17 cellular contexts compared by ENCODE assay signal in genomic region chr12:82097438-82097837, GRCh38.
DNase-seq lines count a peak whose midpoint lies in the region; ATAC-seq and TF ChIP-seq lines count a peak whose summit lies in the region.
"Had no signal": no experiment of that assay in that cellular context is flagged by ENCODE, and none has a peak within 500 bp of the region (broad histone marks: within the 10 kb centered on the region; RNA-seq: fewer than 3 reads in every experiment).

No MANE protein-coding gene starts in this region.

- H3K18ac ChIP-seq in H9 (ENCODE audit: insufficient read length, low read depth, low read length): no peak overlapping the region

- H3K9me3 Mint-ChIP-seq in H9: no peaks in the 10 kb centered on the region; a peak in 1 of 5 replicates
- H3K9me3 Mint-ChIP-seq in endodermal cell: peaks cover under 1% of the 10 kb centered on the region
- H3K9me3 Mint-ChIP-seq in neural progenitor cell: no peaks in the 10 kb centered on the region

- no peaks in the 10 kb centered on the region for H4K20me1 ChIP-seq in H9 (ENCODE audit: control insufficient read depth, insufficient read depth, insufficient read length)
- no peaks in the 10 kb centered on the region for H4K20me1 ChIP-seq in neural progenitor cell (ENCODE audit: low read depth)

- H3K14ac ChIP-seq in H9 (ENCODE audit: insufficient read depth, low read length): no peak overlapping the region

- H2BK15ac ChIP-seq in H9 (ENCODE audit: low read depth, low read length): no peak overlapping the region

- H2BK20ac ChIP-seq in H9 (ENCODE audit: low read depth, low read length, poor library complexity, severe bottlenecking): no peak overlapping the region

- H3K36me3 Mint-ChIP-seq in H9 (ENCODE audit: insufficient read depth in 1 of 3, low read depth in 3 of 3): no peaks in the 10 kb centered on the region; a peak in 1 of 7 replicates
- H3K36me3 Mint-ChIP-seq in endodermal cell (ENCODE audit: low read depth): no peaks in the 10 kb centered on the region
- no peaks in the 10 kb centered on the region for H3K36me3 Mint-ChIP-seq in neural progenitor cell
- H3K36me3 Mint-ChIP-seq: CD14-positive monocyte; CD4-positive, alpha-beta memory T cell had no signal

- H2AFZ ChIP-seq in H9 (ENCODE audit: low read length) (no peak overlapping the region), neural progenitor cell (replicated peaks) (no peak overlapping the region)
- H2AFZ ChIP-seq: GM23248 had no signal

- H3K4me3 Mint-ChIP-seq in H9: no peak overlapping the region
- H3K4me3 Mint-ChIP-seq in endodermal cell: no peak overlapping the region
- no peak overlapping the region for H3K4me3 Mint-ChIP-seq in neural progenitor cell
- H3K4me3 Mint-ChIP-seq: CD14-positive monocyte; CD4-positive, alpha-beta memory T cell had no signal

- no peak overlapping the region for H2BK5ac ChIP-seq in H9 (ENCODE audit: insufficient read length, low read length)

- H3K4me2 ChIP-seq in H9 (ENCODE audit: insufficient read depth, insufficient read length, low read length) (no peak overlapping the region), neural progenitor cell (no peak overlapping the region)

- ATAC-seq in GM18505 (IDR thresholded peaks at IDR 0.05; ENCODE audit: unreplicated experiment): no peak
- no peak for ATAC-seq in HG02763 (IDR thresholded peaks at IDR 0.05; ENCODE audit: unreplicated experiment)
- no peak for ATAC-seq in GM21737 (IDR thresholded peaks at IDR 0.05; ENCODE audit: unreplicated experiment)

- no peak overlapping the region for H3K56ac ChIP-seq in H9 (ENCODE audit: insufficient read length, low read depth, low read length)

- no peak overlapping the region for H4K91ac ChIP-seq in H9 (ENCODE audit: insufficient read length, low read depth, low read length)

- no peaks in the 10 kb centered on the region for H3K79me1 ChIP-seq in H9 (ENCODE audit: insufficient read depth, low read depth, low read length, poor library complexity, severe bottlenecking)

- H3K4me3 ChIP-seq in endodermal cell (ENCODE audit: low read length): no peak overlapping the region
- no peak overlapping the region for H3K4me3 ChIP-seq in neural progenitor cell
- H3K4me3 ChIP-seq: GM23248 had no signal

- no peaks in the 10 kb centered on the region for H3K27me3 ChIP-seq in H9 (ENCODE audit: insufficient read depth, low read length)
- no peaks in the 10 kb centered on the region for H3K27me3 ChIP-seq in endodermal cell (ENCODE audit: control insufficient read depth, insufficient read depth, low read length, poor library complexity, severe bottlenecking)
- no peaks in the 10 kb centered on the region for H3K27me3 ChIP-seq in neural progenitor cell
- H3K27me3 ChIP-seq: BE2C had no signal

- no peak overlapping the region for H2BK120ac ChIP-seq in H9 (ENCODE audit: low read depth, low read length, poor library complexity, severe bottlenecking)

- no peaks in the 10 kb centered on the region for H3K79me2 ChIP-seq in H9 (ENCODE audit: insufficient read depth, low read length)
- no peaks in the 10 kb centered on the region for H3K79me2 ChIP-seq in neural progenitor cell (ENCODE audit: low read depth)

- no peak overlapping the region for H4K8ac ChIP-seq in H9 (replicated peaks; ENCODE audit: insufficient read length, low read depth, low read length)

- peaks cover 11 to 12% of the 10 kb centered on the region in 2 experiments for H3K4me1 Mint-ChIP-seq in H9
- H3K4me1 Mint-ChIP-seq in endodermal cell: peaks cover 10% of the 10 kb centered on the region
- H3K4me1 Mint-ChIP-seq in neural progenitor cell: peaks cover 6% of the 10 kb centered on the region
- H3K4me1 Mint-ChIP-seq: CD14-positive monocyte; CD4-positive, alpha-beta memory T cell had no signal

- DNase-seq in H9 (peak; percentile 30), endodermal cell (peak; percentile 52), neural progenitor cell (ENCODE audit: low spot score) (no peak), NCI-H2107 (lab: John Stamatoyannopoulos, UW) (no peak)
- DNase-seq: ACHN; BE2C; CD4-positive, alpha-beta memory T cell; DMS153; DMS79; GDM1; GM23248; H7; KG1 had no signal

- no peak overlapping the region for H2BK12ac ChIP-seq in H9 (ENCODE audit: insufficient read length, low read depth, low read length)

- H3K27ac Mint-ChIP-seq in H9: peak overlapping the region in 2 of 3 experiments; percentile 60 to 71; a peak in 2 of 7 replicates
- no peak overlapping the region for H3K27ac Mint-ChIP-seq in endodermal cell
- H3K27ac Mint-ChIP-seq in neural progenitor cell: peak overlapping the region; percentile 30
- H3K27ac Mint-ChIP-seq: CD4-positive, alpha-beta memory T cell had no signal

- TF ChIP-seq CTCF in H9 (conservative IDR thresholded peaks at IDR 0.05): no peak
- TF ChIP-seq CTCF in endodermal cell (conservative IDR thresholded peaks at IDR 0.05): no peak
- TF ChIP-seq CTCF in neural progenitor cell (IDR thresholded peaks at IDR 0.05): peak; percentile 3

- H3F3A ChIP-seq in neural progenitor cell (ENCODE audit: low read depth): no peaks in the 10 kb centered on the region

- H3K27me3 Mint-ChIP-seq in H9 (ENCODE audit: low read depth): no peaks in the 10 kb centered on the region; the same call in 1 of the 2 replicates
- no peaks in the 10 kb centered on the region for H3K27me3 Mint-ChIP-seq in endodermal cell (ENCODE audit: insufficient read depth)
- no peaks in the 10 kb centered on the region for H3K27me3 Mint-ChIP-seq in neural progenitor cell (ENCODE audit: insufficient read depth, low read depth)

- H3T11ph ChIP-seq in H9 (ENCODE audit: low read length): no peak overlapping the region

- no peak overlapping the region for H3K9ac ChIP-seq in H9 (ENCODE audit: extremely low read depth, insufficient read length, low read length)
- H3K9ac ChIP-seq in endodermal cell (ENCODE audit: extremely low read depth, low read length, poor library complexity, severe bottlenecking): no peak overlapping the region
- H3K9ac ChIP-seq in neural progenitor cell: no peak overlapping the region
- H3K9ac ChIP-seq: GM23248 had no signal

- no CpG with 5 or more reads among the region's 1 CpG for WGBS in H9 (ENCODE audit: extremely low coverage, insufficient read length, low lambda C conversion rate)
- 38% methylated on average over 1 of the region's 1 CpG; no CpG with 5 or more reads in 1 of the 2 experiments for WGBS in endodermal cell (ENCODE audit: insufficient coverage in 1 of 2, insufficient read length in 1 of 2), 2 experiments

- H3K4me1 ChIP-seq in H9 (ENCODE audit: insufficient read depth, low read length) (no peaks in the 10 kb centered on the region), endodermal cell (ENCODE audit: control insufficient read depth, insufficient read depth, low read length) (no peaks in the 10 kb centered on the region), neural progenitor cell (no peaks in the 10 kb centered on the region)
- H3K4me1 ChIP-seq: BE2C had no signal

- H2AK5ac ChIP-seq in H9 (ENCODE audit: insufficient read length, low read length): no peak overlapping the region

- H3K27ac ChIP-seq in H9 (ENCODE audit: insufficient read length, low read depth, low read length) (no peak overlapping the region), endodermal cell (ENCODE audit: low read depth, low read length) (no peak overlapping the region), neural progenitor cell (no peak overlapping the region)
- H3K27ac ChIP-seq: GM23248 had no signal

- no peak overlapping the region for H3K23ac ChIP-seq in H9 (ENCODE audit: insufficient read length, low read depth, low read length)

- no peaks in the 10 kb centered on the region for H3K23me2 ChIP-seq in H9 (ENCODE audit: insufficient read length, low read depth, low read length, poor library complexity, severe bottlenecking)

- H4K5ac ChIP-seq in H9 (ENCODE audit: insufficient read length, low read depth, low read length): no peak overlapping the region

- no peak for TF ChIP-seq POLR2A in GM18505 (IDR thresholded peaks at IDR 0.05; ENCODE audit: borderline replicate concordance, extremely low read depth, insufficient read depth, insufficient read length)

- H3K4ac ChIP-seq in H9 (ENCODE audit: low read depth, low read length): no peak overlapping the region

- H3K36me3 ChIP-seq in endodermal cell (ENCODE audit: control insufficient read depth, insufficient read depth, low read length) (no peaks in the 10 kb centered on the region), neural progenitor cell (no peaks in the 10 kb centered on the region)
- H3K36me3 ChIP-seq: BE2C had no signal

- H3K9me3 ChIP-seq in H9 (ENCODE audit: control insufficient read depth, low read depth, low read length): no peaks in the 10 kb centered on the region
- H3K9me3 ChIP-seq in endodermal cell (ENCODE audit: control insufficient read depth, low read length): no peaks in the 10 kb centered on the region
- H3K9me3 ChIP-seq in neural progenitor cell (ENCODE audit: low read depth): no peaks in the 10 kb centered on the region
- H3K9me3 ChIP-seq: BE2C had no signal

Comparison
In these comparisons a context has a peak if more than half of its experiments do, and no peak if none do; other contexts are left out.
1. DNase-seq: peak in H9 (single experiment) and endodermal cell (single experiment); none in neural progenitor cell (single experiment) and NCI-H2107 (single experiment).